ENCODE assay signal across 9 cellular contexts in genomic region chr5:96687812-96688453, GRCh38. TPM values are rescaled to one million over a fixed set of nuclear protein-coding genes. Genes with fewer than 3 reads are reported as not detected.
DNase-seq lines count a peak whose midpoint lies in the region; ATAC-seq and TF ChIP-seq lines count a peak whose summit lies in the region.
"Had no signal": no experiment of that assay in that cellular context is flagged by ENCODE, and none has a peak within 500 bp of the region (broad histone marks: within the 10 kb centered on the region; RNA-seq: fewer than 3 reads in every experiment).

No MANE protein-coding gene starts in this region.

- POLR2A ChIA-PET in CD4-positive, alpha-beta memory T cell (lab: Charles Lee; ENCODE audit: partially characterized antibody), result interaction anchor here (1.0 to 2.8 kb wide), 2 partner anchors 10 to 26 kb away, joined by 3 to 18 read pairs; partner anchors contain the start of gene CAST

- peak overlapping the region in 1 of 8 donors; percentile 70 for H3K4me3 Mint-ChIP-seq in CD4-positive, alpha-beta memory T cell
- H3K4me3 Mint-ChIP-seq: T-helper 1 cell treated with Interleukin-12 subunit alpha and Interleukin-12 subunit beta and Interleukin-4 antibody, amounts not matched to agents 30 μg/mL and 1 μg/mL, for 36 hours had no signal

- no peak overlapping the region for H3K4me3 ChIP-seq in CD4-positive, alpha-beta memory T cell (ENCODE audit: low read length in 2 of 2)
- no peak overlapping the region for H3K4me3 ChIP-seq in lower lobe of right lung

- intact Hi-C loops in CD4-positive, alpha-beta memory T cell (cut with micrococcal nuclease), result loop anchor here (1.0 to 2.0 kb wide), 2 partner anchors 74 to 343 kb away; no protein-coding TSS in a partner anchor
- intact Hi-C loops in lower lobe of right lung (cut with DNase I), result no loop called here

- H3K27ac ChIP-seq in CD4-positive, alpha-beta memory T cell (ENCODE audit: low read depth, low read length), result no peak overlapping the region
- H3K27ac ChIP-seq in lower lobe of right lung, result no peak overlapping the region

- DNase-seq in CD4-positive, alpha-beta memory T cell, result peak; percentile 27 to 39 (median 33)
- peak; percentile 50 for DNase-seq in NCI-H748 (lab: John Stamatoyannopoulos, UW; ENCODE audit: unreplicated experiment)
- DNase-seq in central memory CD4-positive, alpha-beta T cell, result peak; percentile 19
- DNase-seq in lower lobe of right lung, result no peak
- DNase-seq in activated effector memory CD4-positive, alpha-beta T cell treated with Interleukin-2 at 50 U/mL for 16 hours, result no peak
- DNase-seq in nucleus accumbens (lab: John Stamatoyannopoulos, UW), result no peak

- no peaks in the 10 kb centered on the region for H3K27me3 Mint-ChIP-seq in CD4-positive, alpha-beta memory T cell

- peaks cover 4 to 30% of the 10 kb centered on the region in 2 donors for H3K36me3 Mint-ChIP-seq in CD4-positive, alpha-beta memory T cell

- no peaks in the 10 kb centered on the region for H3K9me3 ChIP-seq in CD4-positive, alpha-beta memory T cell (ENCODE audit: control insufficient read depth in 1 of 2, low read length in 2 of 2)
- no peaks in the 10 kb centered on the region for H3K9me3 ChIP-seq in lower lobe of right lung

- no peaks in the 10 kb centered on the region for H3K36me3 ChIP-seq in CD4-positive, alpha-beta memory T cell (ENCODE audit: insufficient read depth, low read length)
- H3K36me3 ChIP-seq in lower lobe of right lung, result peaks cover 8% of the 10 kb centered on the region

- no peaks in the 10 kb centered on the region for H3K9me3 Mint-ChIP-seq in CD4-positive, alpha-beta memory T cell
- H3K9me3 Mint-ChIP-seq: T-helper 1 cell treated with Interleukin-12 subunit alpha and Interleukin-12 subunit beta and Interleukin-4 antibody, amounts not matched to agents 30 μg/mL and 1 μg/mL, for 36 hours had no signal

- peak overlapping the region in 4 of 7 donors; percentile 4 to 46 (median 30) for H3K27ac Mint-ChIP-seq in CD4-positive, alpha-beta memory T cell
- H3K27ac Mint-ChIP-seq: T-helper 1 cell treated with Interleukin-12 subunit alpha and Interleukin-12 subunit beta and Interleukin-4 antibody, amounts not matched to agents 30 μg/mL and 1 μg/mL, for 36 hours had no signal

- CTCF ChIA-PET in CD4-positive, alpha-beta memory T cell (lab: Charles Lee; ENCODE audit: partially characterized antibody), result interaction anchor here (0.8 to 6.9 kb wide), 13 partner anchors 13 to 343 kb away, joined by 3 to 74 read pairs (median 3); no protein-coding TSS in a partner anchor

- ATAC-seq in GM18873 (IDR thresholded peaks at IDR 0.05; ENCODE audit: low FRiP score, unreplicated experiment), result peak; percentile 75
- peak; percentile 93 for ATAC-seq in HG03135 (IDR thresholded peaks at IDR 0.05; ENCODE audit: unreplicated experiment)
- ATAC-seq in lower lobe of right lung, result peak; percentile 73 to 76

- peaks cover 22 to 55% (median 32%) of the 10 kb centered on the region in 4 donors for H3K4me1 Mint-ChIP-seq in CD4-positive, alpha-beta memory T cell

- H3K27me3 ChIP-seq in CD4-positive, alpha-beta memory T cell (ENCODE audit: insufficient read depth, low read length), result no peaks in the 10 kb centered on the region
- H3K27me3 ChIP-seq in lower lobe of right lung (ENCODE audit: low read depth), result no peaks in the 10 kb centered on the region

- peaks cover 17% of the 10 kb centered on the region for H3K4me1 ChIP-seq in CD4-positive, alpha-beta memory T cell (ENCODE audit: insufficient read depth, low read length)
- H3K4me1 ChIP-seq in lower lobe of right lung, result peaks cover 6% of the 10 kb centered on the region

- peak; percentile 50 for TF ChIP-seq CTCF in lower lobe of right lung (IDR thresholded peaks at IDR 0.05)

RNA-seq across cellular contexts. Expression of gene CAST, which starts 25.8 kb away (rescaled TPM):
- total RNA-seq in CD4-positive, alpha-beta memory T cell, result 100 to 1,000 TPM; 196 to 207 TPM
- 10 to 100 TPM; 24.0 to 98.8 TPM for polyA plus RNA-seq in CD4-positive, alpha-beta memory T cell
- total RNA-seq in lower lobe of right lung, result 272 TPM

Comparison
In these comparisons a context has a peak if more than half of its experiments do, and no peak if none do; other contexts are left out.
1. DNase-seq: peak in CD4-positive, alpha-beta memory T cell (5 of 5), NCI-H748 (single experiment) and central memory CD4-positive, alpha-beta T cell (single experiment); none in lower lobe of right lung (single experiment), activated effector memory CD4-positive, alpha-beta T cell treated with Interleukin-2 at 50 U/mL for 16 hours (single experiment) and nucleus accumbens (0 of 56).
2. Peak in every context shown above with its lines, with median percentiles within 50 percentile points of each other: ATAC-seq.